Comparison of ENCODE assay signal across 15 cellular contexts in genomic region chr3:56792201-56792600, GRCh38. TPM values are rescaled to one million over a fixed set of nuclear protein-coding genes. Genes with fewer than 3 reads are reported as not detected.
DNase-seq lines count a peak whose midpoint lies in the region; ATAC-seq and TF ChIP-seq lines count a peak whose summit lies in the region.
"Had no signal": no experiment of that assay in that cellular context is flagged by ENCODE, and none has a peak within 500 bp of the region (broad histone marks: within the 10 kb centered on the region; RNA-seq: fewer than 3 reads in every experiment).

No MANE protein-coding gene starts in this region.

- TF ChIP-seq CTCF in adrenal gland (IDR thresholded peaks at IDR 0.05) (no peak), spleen (IDR thresholded peaks at IDR 0.05 in 8 of 11, conservative IDR thresholded peaks at IDR 0.05 in 3 of 11) (no peak)

- H3K4me3 ChIP-seq in adrenal gland (no peak overlapping the region), spleen (no peak overlapping the region)
- H3K4me3 ChIP-seq: thoracic aorta had no signal

- H3K27ac ChIP-seq in adrenal gland: peak overlapping the region in 4 of 5 donors; percentile 35 to 78 (median 54)
- peak overlapping the region in 5 of 8 donors; percentile 11 to 91 (median 89) for H3K27ac ChIP-seq in spleen
- H3K27ac ChIP-seq: thoracic aorta had no signal

- CTCF ChIA-PET in activated naive CD4-positive, alpha-beta T cell treated with anti-CD3 and anti-CD28 coated beads for 36 hours (lab: Charles Lee): interaction anchor here (0.7 to 5.2 kb wide), 6 partner anchors 7 to 196 kb away, joined by 3 to 83 read pairs (median 4); partner anchors contain the start of gene ARHGEF3

- WGBS in adrenal gland, 4 donors: 32 to 52% (median 40%) methylated on average over 1 of the region's 1 CpG
- 81 to 96% (median 84%) methylated on average over 1 of the region's 1 CpG for WGBS in spleen, 5 donors

- H3K4me1 Mint-ChIP-seq in activated naive CD4-positive, alpha-beta T cell treated with anti-CD3 and anti-CD28 coated beads for 36 hours (ENCODE audit: low read depth): peaks cover 83% of the 10 kb centered on the region

- no peak overlapping the region for H3K4me3 Mint-ChIP-seq in activated naive CD4-positive, alpha-beta T cell treated with anti-CD3 and anti-CD28 coated beads for 36 hours

- H3K27ac Mint-ChIP-seq in activated naive CD4-positive, alpha-beta T cell treated with anti-CD3 and anti-CD28 coated beads for 36 hours: peak overlapping the region; percentile 81

- no peaks in the 10 kb centered on the region for H3K27me3 Mint-ChIP-seq in activated naive CD4-positive, alpha-beta T cell treated with anti-CD3 and anti-CD28 coated beads for 36 hours (ENCODE audit: low read depth)

- no peak for ATAC-seq in GM18505 (IDR thresholded peaks at IDR 0.05; ENCODE audit: unreplicated experiment)
- ATAC-seq: Panc1 had no signal

- H3K36me3 ChIP-seq in adrenal gland (replicated peaks in 1 of 2) (no peaks in the 10 kb centered on the region), spleen (no peaks in the 10 kb centered on the region)
- H3K36me3 ChIP-seq: thoracic aorta had no signal

- H3K27me3 ChIP-seq in adrenal gland: no peaks in the 10 kb centered on the region
- H3K27me3 ChIP-seq in spleen (replicated peaks in 1 of 7): no peaks in the 10 kb centered on the region

- intact Hi-C loops in activated naive CD4-positive, alpha-beta T cell treated with anti-CD3 and anti-CD28 coated beads for 36 hours (cut with micrococcal nuclease): loop anchor here (1.0 kb wide), 1 partner anchor 9 kb away; no protein-coding TSS in a partner anchor
- intact Hi-C loops in adrenal gland (cut with DNase I): no loop called here
- intact Hi-C loops in spleen (cut with DNase I; ENCODE audit: low total_unique reads): no loop called here

- H3K9me3 ChIP-seq in adrenal gland (replicated peaks in 1 of 3) (no peaks in the 10 kb centered on the region), spleen (no peaks in the 10 kb centered on the region)
- H3K9me3 ChIP-seq: thoracic aorta had no signal

- H3K36me3 Mint-ChIP-seq in activated naive CD4-positive, alpha-beta T cell treated with anti-CD3 and anti-CD28 coated beads for 36 hours (ENCODE audit: low read depth): peaks cover 10% of the 10 kb centered on the region

- TF ChIP-seq POLR2A in adrenal gland (IDR thresholded peaks at IDR 0.05): peak in 1 of 2 donors; percentile 10
- no peak for TF ChIP-seq POLR2A in spleen (IDR thresholded peaks at IDR 0.05)
- no peak for TF ChIP-seq POLR2A in GM18505 (IDR thresholded peaks at IDR 0.05; ENCODE audit: borderline replicate concordance, extremely low read depth, insufficient read depth, insufficient read length)

- peaks cover 2% of the 10 kb centered on the region for H3K9me3 Mint-ChIP-seq in activated naive CD4-positive, alpha-beta T cell treated with anti-CD3 and anti-CD28 coated beads for 36 hours

- H3K4me1 ChIP-seq in adrenal gland (replicated peaks in 1 of 2): peaks cover 64 to 83% of the 10 kb centered on the region in 2 donors
- H3K4me1 ChIP-seq in spleen: peaks cover 47 to 98% (median 80%) of the 10 kb centered on the region in 6 donors

- DNase-seq in activated naive CD4-positive, alpha-beta T cell treated with anti-CD3 and anti-CD28 coated beads for 36 hours: peak; percentile 42
- DNase-seq in activated naive CD4-positive, alpha-beta T cell (lab: John Stamatoyannopoulos, UW): no peak
- DNase-seq in NOMO-1 (lab: John Stamatoyannopoulos, UW; ENCODE audit: unreplicated experiment in 2 of 2): peak; percentile 23 to 76
- peak in 6 of 7 donors; percentile 75 to 90 (median 82) for DNase-seq in adrenal gland
- no peak for DNase-seq in spleen
- DNase-seq in HuH-7 (ENCODE audit: low spot score): no peak
- DNase-seq in NCI-H526 treated with DMSO at 0.1 percent for 48 hours (lab: John Stamatoyannopoulos, UW): no peak
- DNase-seq: cerebellar nuclear complex, DMS 273 treated with DMSO at 0.1 percent for 48 hours, NCI-H1436 treated with DMSO at 0.1 percent for 48 hours, NCI-H446, posterior cingulate gyrus had no signal

RNA-seq across cellular contexts. Expression of gene ARHGEF3, which starts 9.5 kb away (rescaled TPM):
- 10 to 100 TPM; 36.4 to 37.7 TPM for total RNA-seq in activated naive CD4-positive, alpha-beta T cell treated with anti-CD3 and anti-CD28 coated beads for 36 hours
- total RNA-seq in adrenal gland (100 to 1,000 TPM in 1 of 8 donors, 10 to 100 TPM in 7; 49.4 to 110 (median 70.4) TPM), spleen (10 to 100 TPM; 29.6 to 35.1 (median 33.4) TPM)
- polyA plus RNA-seq in adrenal gland (100 to 1,000 TPM in 1 of 3 donors, 10 to 100 TPM in 2; 26.6 to 122 (median 33.9) TPM), spleen (10 to 100 TPM in 1 of 3 donors, 1 to 10 TPM in 2; 8.0 to 11.3 (median 9.5) TPM)

Comparison
In these comparisons a context has a peak if more than half of its experiments do, and no peak if none do; other contexts are left out.
1. DNase-seq: peak in activated naive CD4-positive, alpha-beta T cell treated with anti-CD3 and anti-CD28 coated beads for 36 hours (single experiment), NOMO-1 (2 of 2) and adrenal gland (6 of 7); none in activated naive CD4-positive, alpha-beta T cell (0 of 4), spleen (single experiment), HuH-7 (single experiment) and NCI-H526 treated with DMSO at 0.1 percent for 48 hours (single experiment).